Comparison of ENCODE assay signal across 1 cellular context in the genomic region with DNA sequence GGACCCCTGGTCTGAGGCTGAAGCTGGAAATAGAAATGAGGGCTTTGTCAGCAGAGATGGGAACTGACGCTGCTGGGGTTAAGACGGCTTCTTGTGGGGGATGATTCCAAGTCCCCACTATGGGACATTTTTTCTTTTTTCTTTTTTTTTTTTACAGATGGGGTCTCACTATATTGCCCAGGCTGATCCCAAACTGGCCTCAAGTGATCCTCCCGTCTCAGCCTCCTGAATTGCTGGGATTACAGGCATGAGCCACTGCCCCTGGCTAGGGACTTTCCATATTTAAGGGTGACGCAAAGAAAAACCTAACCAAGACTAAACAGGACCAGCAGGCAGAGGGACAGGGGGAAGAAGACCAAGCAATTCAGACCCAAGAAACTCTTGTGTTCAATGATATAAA.
TF ChIP-seq lines count a peak whose summit lies in the region.

No MANE protein-coding gene starts in this region.

TF ChIP-seq in GM12878, 131 proteins besides CTCF, POLR2A, EP300 and RAD21:
- TF ChIP-seq YY1 (IDR thresholded peaks at IDR 0.05; ENCODE audit: low read depth, low read length): no peak
- TF ChIP-seq BHLHE40 (IDR thresholded peaks at IDR 0.05; ENCODE audit: borderline replicate concordance in 1 of 2, low read depth in 2 of 2, low read length in 1 of 2): no peak
- TF ChIP-seq, protein P1, sequence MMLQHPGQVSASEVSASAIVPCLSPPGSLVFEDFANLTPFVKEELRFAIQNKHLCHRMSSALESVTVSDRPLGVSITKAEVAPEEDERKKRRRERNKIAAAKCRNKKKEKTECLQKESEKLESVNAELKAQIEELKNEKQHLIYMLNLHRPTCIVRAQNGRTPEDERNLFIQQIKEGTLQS (IDR thresholded peaks at IDR 0.05; ENCODE audit: borderline replicate concordance, extremely low read depth, low read depth, low read length): no peak
- TF ChIP-seq FOXM1 (IDR thresholded peaks at IDR 0.05; ENCODE audit: low read depth, low read length): no peak
- TF ChIP-seq, protein P2, sequence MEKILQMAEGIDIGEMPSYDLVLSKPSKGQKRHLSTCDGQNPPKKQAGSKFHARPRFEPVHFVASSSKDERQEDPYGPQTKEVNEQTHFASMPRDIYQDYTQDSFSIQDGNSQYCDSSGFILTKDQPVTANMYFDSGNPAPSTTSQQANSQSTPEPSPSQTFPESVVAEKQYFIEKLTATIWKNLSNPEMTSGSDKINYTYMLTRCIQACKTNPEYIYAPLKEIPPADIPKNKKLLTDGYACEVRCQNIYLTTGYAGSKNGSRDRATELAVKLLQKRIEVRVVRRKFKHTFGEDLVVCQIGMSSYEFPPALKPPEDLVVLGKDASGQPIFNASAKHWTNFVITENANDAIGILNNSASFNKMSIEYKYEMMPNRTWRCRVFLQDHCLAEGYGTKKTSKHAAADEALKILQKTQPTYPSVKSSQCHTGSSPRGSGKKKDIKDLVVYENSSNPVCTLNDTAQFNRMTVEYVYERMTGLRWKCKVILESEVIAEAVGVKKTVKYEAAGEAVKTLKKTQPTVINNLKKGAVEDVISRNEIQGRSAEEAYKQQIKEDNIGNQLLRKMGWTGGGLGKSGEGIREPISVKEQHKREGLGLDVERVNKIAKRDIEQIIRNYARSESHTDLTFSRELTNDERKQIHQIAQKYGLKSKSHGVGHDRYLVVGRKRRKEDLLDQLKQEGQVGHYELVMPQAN (conservative IDR thresholded peaks at IDR 0.05): no peak
- TF ChIP-seq KAT2A (conservative IDR thresholded peaks at IDR 0.05; ENCODE audit: control insufficient read depth, low read depth, low read length): no peak
- TF ChIP-seq RCOR1 (conservative IDR thresholded peaks at IDR 0.05; ENCODE audit: low read depth, low read length): no peak
- TF ChIP-seq RB1 (IDR thresholded peaks at IDR 0.05; ENCODE audit: borderline replicate concordance): no peak
- no peak for TF ChIP-seq POU2F2 (IDR thresholded peaks at IDR 0.05; ENCODE audit: borderline replicate concordance, low read depth, low read length)
- no peak for TF ChIP-seq TCF3 (IDR thresholded peaks at IDR 0.05; ENCODE audit: borderline replicate concordance, insufficient read depth, low read depth, low read length)
- no peak for TF ChIP-seq RBBP5 (conservative IDR thresholded peaks at IDR 0.05)
- TF ChIP-seq ZBED1 (IDR thresholded peaks at IDR 0.05; ENCODE audit: borderline replicate concordance): no peak
- TF ChIP-seq SMARCA5 (IDR thresholded peaks at IDR 0.05): no peak
- no peak for TF ChIP-seq STAT1 (conservative IDR thresholded peaks at IDR 0.05)
- TF ChIP-seq MTA3 (IDR thresholded peaks at IDR 0.05; ENCODE audit: borderline replicate concordance, low read length): no peak
- no peak for TF ChIP-seq PML (IDR thresholded peaks at IDR 0.05; ENCODE audit: low read length)
- TF ChIP-seq PAX5 (IDR thresholded peaks at IDR 0.05; ENCODE audit: borderline replicate concordance, low read depth, low read length): no peak
- no peak for TF ChIP-seq MEF2B (IDR thresholded peaks at IDR 0.05; ENCODE audit: partially characterized antibody, poor library complexity, severe bottlenecking)
- no peak for TF ChIP-seq JUNB (IDR thresholded peaks at IDR 0.05)
- no peak for TF ChIP-seq CBX5 (IDR thresholded peaks at IDR 0.05; ENCODE audit: low read depth)
